ENCODE assay signal across 9 cellular contexts in the genomic region with DNA sequence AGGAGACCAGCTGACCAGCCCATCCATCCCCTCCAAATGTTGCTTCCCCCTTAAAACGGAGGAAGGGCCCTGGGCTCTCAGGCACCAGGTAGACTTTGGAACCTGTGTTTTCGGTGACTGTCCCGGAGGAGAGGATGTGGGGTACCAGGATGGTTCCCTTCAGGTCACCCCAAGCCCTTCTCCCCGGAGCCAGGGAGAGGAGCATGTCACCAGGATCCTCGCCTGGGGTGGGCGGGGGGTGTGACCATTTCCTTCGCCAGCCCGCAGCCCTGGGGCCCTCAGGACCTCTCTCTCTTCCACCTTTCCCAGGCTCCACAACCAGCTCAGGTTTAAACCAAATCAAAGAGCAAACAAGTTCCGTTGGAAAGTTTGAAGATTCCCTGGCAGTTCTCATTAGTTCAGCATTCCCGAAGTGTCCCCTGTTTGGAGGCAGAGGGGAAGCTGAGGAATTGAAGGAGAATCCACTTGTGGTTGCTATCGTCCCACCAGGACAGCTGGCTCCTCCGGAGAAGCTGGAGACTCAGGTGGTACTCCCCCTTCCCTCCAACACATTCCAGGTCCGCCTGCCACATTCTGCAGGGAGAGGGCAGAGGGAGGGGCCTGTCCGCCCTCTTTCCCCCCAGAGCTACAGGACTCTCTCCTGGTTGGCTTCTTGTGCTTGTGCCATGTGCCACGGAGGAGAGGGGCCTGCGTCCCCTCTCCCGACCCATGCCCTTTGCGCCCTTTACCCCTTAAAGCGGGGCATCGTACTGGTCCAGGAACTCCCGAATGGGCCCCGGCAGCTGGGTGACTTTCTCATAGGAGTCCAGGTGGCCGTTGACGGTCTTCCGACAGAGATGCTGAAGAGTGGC. TPM values are rescaled to one million over a fixed set of nuclear protein-coding genes. Genes with fewer than 3 reads are reported as not detected.
DNase-seq lines count a peak whose midpoint lies in the region; ATAC-seq and TF ChIP-seq lines count a peak whose summit lies in the region.
"Had no signal": no experiment of that assay in that cellular context is flagged by ENCODE, and none has a peak within 500 bp of the region (broad histone marks: within the 10 kb centered on the region; RNA-seq: fewer than 3 reads in every experiment).

No MANE protein-coding gene starts in this region.

- no peaks in the 10 kb centered on the region for H3K9me3 Mint-ChIP-seq in activated CD4-positive, alpha-beta T cell treated with anti-CD3 and anti-CD28 coated beads for 36 hours (ENCODE audit: low read depth)

- H3K4me2 ChIP-seq in mesenchymal stem cell (ENCODE audit: low read length, poor library complexity, severe bottlenecking) = peak overlapping the region; percentile 76

- DNase-seq in activated CD4-positive, alpha-beta T cell treated with anti-CD3 and anti-CD28 coated beads for 36 hours = peak; percentile 50
- no peak for DNase-seq in activated CD4-positive, alpha-beta T cell treated with anti-CD3 and anti-CD28 coated beads, Interleukin-2, amount 50 U/mL, for 4 hours
- DNase-seq in brain microvascular endothelial cell (no peak), mesenchymal stem cell (peak; percentile 44), thyroid gland (no peak), foreskin keratinocyte (no peak), NCI-H187 (lab: John Stamatoyannopoulos, UW) (no peak)

- peak overlapping the region in 1 of 2 experiments; percentile 34 for H3K4ac ChIP-seq in mesenchymal stem cell (ENCODE audit: low read depth in 1 of 2, low read length in 2 of 2)

- no peak overlapping the region for H3K23ac ChIP-seq in mesenchymal stem cell (ENCODE audit: low read length in 2 of 2)

- H3K9ac ChIP-seq in mesenchymal stem cell (ENCODE audit: low read length) = peak overlapping the region; percentile 97

- no peak for TF ChIP-seq POLR2A in thyroid gland (IDR thresholded peaks at IDR 0.05)

- H3K4me3 ChIP-seq in brain microvascular endothelial cell (ENCODE audit: low read depth, low read length) (peak overlapping the region; percentile 86), mesenchymal stem cell (ENCODE audit: insufficient read depth in 1 of 2, low read depth in 1 of 2, low read length in 2 of 2) (peak overlapping the region; percentile 86 to 98), thyroid gland (replicated peaks in 1 of 3) (peak overlapping the region in 2 of 3 donors; percentile 4 to 94)

- no peak overlapping the region for H3K27ac ChIP-seq in brain microvascular endothelial cell
- H3K27ac ChIP-seq in mesenchymal stem cell (ENCODE audit: low read length, poor library complexity, severe bottlenecking) = peak overlapping the region; percentile 50
- peak overlapping the region in 2 of 3 donors; percentile 85 to 94 for H3K27ac ChIP-seq in thyroid gland
- H3K27ac ChIP-seq in foreskin keratinocyte = no peak overlapping the region
- H3K27ac ChIP-seq: C4-2B had no signal

- peaks cover 49% of the 10 kb centered on the region for H3K4me1 Mint-ChIP-seq in activated CD4-positive, alpha-beta T cell treated with anti-CD3 and anti-CD28 coated beads for 36 hours

- no peak overlapping the region for H2BK120ac ChIP-seq in mesenchymal stem cell (ENCODE audit: low read depth, low read length)

- H3K27ac Mint-ChIP-seq in activated CD4-positive, alpha-beta T cell treated with anti-CD3 and anti-CD28 coated beads for 36 hours = peak overlapping the region; percentile 90

- H3K18ac ChIP-seq in mesenchymal stem cell (ENCODE audit: low read depth in 1 of 2, low read length in 2 of 2) = peak overlapping the region; percentile 59 to 92

- H2BK12ac ChIP-seq in mesenchymal stem cell (ENCODE audit: low read length in 2 of 2) = peak overlapping the region in 1 of 2 experiments; percentile 23

- peaks cover 3% of the 10 kb centered on the region for H3K27me3 Mint-ChIP-seq in activated CD4-positive, alpha-beta T cell treated with anti-CD3 and anti-CD28 coated beads for 36 hours

- CTCF ChIA-PET in activated CD4-positive, alpha-beta T cell treated with anti-CD3 and anti-CD28 coated beads for 36 hours (lab: Charles Lee) = interaction anchor here (0.6 to 1.4 kb wide), 2 partner anchors 17 to 106 kb away, joined by 3 to 4 read pairs; no protein-coding TSS in a partner anchor

- H3K4me3 Mint-ChIP-seq in activated CD4-positive, alpha-beta T cell treated with anti-CD3 and anti-CD28 coated beads for 36 hours = peak overlapping the region; percentile 93

- in situ Hi-C loops in brain microvascular endothelial cell (cut with HindIII; ENCODE audit: low pct_ligation_motif_present, low sequenced_read_pairs) = no loop called here

- peaks cover 57% of the 10 kb centered on the region for H3K4me1 ChIP-seq in mesenchymal stem cell (ENCODE audit: control insufficient read depth, insufficient read depth, low read depth, low read length)
- peaks cover 13 to 68% of the 10 kb centered on the region in 2 donors for H3K4me1 ChIP-seq in thyroid gland
- peaks cover 17% of the 10 kb centered on the region for H3K4me1 ChIP-seq in foreskin keratinocyte

- intact Hi-C loops in activated CD4-positive, alpha-beta T cell treated with anti-CD3 and anti-CD28 coated beads for 36 hours (cut with DNase I, micrococcal nuclease) = loop anchor here (2.0 to 5.0 kb wide), 5 partner anchors 43 to 417 kb away; no protein-coding TSS in a partner anchor
- intact Hi-C loops in thyroid gland (cut with DNase I) = no loop called here

- no peak overlapping the region for H2AK5ac ChIP-seq in mesenchymal stem cell (ENCODE audit: low read length, severe bottlenecking)

- H3K14ac ChIP-seq in mesenchymal stem cell (ENCODE audit: low read length in 2 of 2) = peak overlapping the region in 1 of 2 experiments; percentile 85

- H4K8ac ChIP-seq in mesenchymal stem cell (ENCODE audit: low read length) = no peak overlapping the region

- no peaks in the 10 kb centered on the region for H3K27me3 ChIP-seq in brain microvascular endothelial cell (replicated peaks)
- no peaks in the 10 kb centered on the region for H3K27me3 ChIP-seq in mesenchymal stem cell (ENCODE audit: control insufficient read depth in 1 of 2, insufficient read depth in 1 of 2, low read length in 2 of 2)
- H3K27me3 ChIP-seq in thyroid gland = no peaks in the 10 kb centered on the region
- H3K27me3 ChIP-seq in foreskin keratinocyte = peaks cover 9% of the 10 kb centered on the region

- no peaks in the 10 kb centered on the region for H3K79me1 ChIP-seq in mesenchymal stem cell (replicated peaks; ENCODE audit: low read length, poor library complexity, severe bottlenecking)

- POLR2A ChIA-PET in activated CD4-positive, alpha-beta T cell treated with anti-CD3 and anti-CD28 coated beads for 36 hours (lab: Charles Lee) = interaction anchor here (1.0 to 3.9 kb wide), 2 partner anchors 14 to 25 kb away, joined by 8 to 64 read pairs; no protein-coding TSS in a partner anchor

- H3K9me3 ChIP-seq in mesenchymal stem cell (ENCODE audit: control insufficient read depth, low read length) = no peaks in the 10 kb centered on the region
- no peaks in the 10 kb centered on the region for H3K9me3 ChIP-seq in thyroid gland

- WGBS in mesenchymal stem cell = 57% methylated on average over 25 of the region's 25 CpGs
- WGBS in thyroid gland, 2 donors = 84 to 92% methylated on average over 22 to 25 of the region's 25 CpGs

- H3K36me3 ChIP-seq in brain microvascular endothelial cell (replicated peaks) (peaks cover 13% of the 10 kb centered on the region), mesenchymal stem cell (ENCODE audit: control insufficient read depth in 1 of 2, insufficient read depth in 2 of 2, low read depth in 1 of 2, low read length in 2 of 2) (peaks cover 32 to 38% of the 10 kb centered on the region in 2 experiments), thyroid gland (peaks cover 0 to 13% of the 10 kb centered on the region in 2 donors)

- H3K36me3 Mint-ChIP-seq in activated CD4-positive, alpha-beta T cell treated with anti-CD3 and anti-CD28 coated beads for 36 hours (ENCODE audit: low read depth) = peaks cover 55% of the 10 kb centered on the region

- no peak for TF ChIP-seq CTCF in brain microvascular endothelial cell (IDR thresholded peaks at IDR 0.05; ENCODE audit: low read depth, low read length, missing control alignments)
- no peak for TF ChIP-seq CTCF in thyroid gland (IDR thresholded peaks at IDR 0.05)
- no peak for TF ChIP-seq CTCF in foreskin keratinocyte (conservative IDR thresholded peaks at IDR 0.05)

- no peak for ATAC-seq in activated CD4-positive, alpha-beta T cell treated with anti-CD3 and anti-CD28 coated beads for 36 hours
- ATAC-seq in HG03135 (IDR thresholded peaks at IDR 0.05; ENCODE audit: unreplicated experiment) (no peak), foreskin keratinocyte (no peak)

- peak overlapping the region; percentile 30 for H2BK15ac ChIP-seq in mesenchymal stem cell (ENCODE audit: low read depth, poor library complexity, severe bottlenecking)

- H4K91ac ChIP-seq in mesenchymal stem cell (ENCODE audit: low read length) = no peak overlapping the region

- H2BK5ac ChIP-seq in mesenchymal stem cell (ENCODE audit: low read depth, low read length, poor library complexity, severe bottlenecking) = no peak overlapping the region

- H2AFZ ChIP-seq in mesenchymal stem cell (ENCODE audit: low read depth, low read length) = no peak overlapping the region

RNA-seq across cellular contexts. Expression of gene SOCS3, which starts 2.0 kb away (rescaled TPM):
- 100 to 1,000 TPM; 150 to 162 TPM for total RNA-seq in activated CD4-positive, alpha-beta T cell treated with anti-CD3 and anti-CD28 coated beads for 36 hours
- 64.5 TPM for polyA plus RNA-seq in mesenchymal stem cell (2013, experiment 1 of 2)
- polyA plus RNA-seq in mesenchymal stem cell (2013, experiment 2 of 2) = 62.3 TPM
- total RNA-seq in thyroid gland = 100 to 1,000 TPM in 1 of 4 donors, 10 to 100 TPM in 2, 1 to 10 TPM in 1; 9.2 to 110 (median 33.3) TPM
- 3.7 and 3.9 TPM in 2 replicates for total RNA-seq in foreskin keratinocyte
- polyA plus RNA-seq in foreskin keratinocyte = 1.7 and 2.4 TPM in 2 replicates

RNA-seq across cellular contexts. Expression of gene PGS1, which starts 20.5 kb away (rescaled TPM):
- 10 to 100 TPM; 73.3 to 75.0 TPM for total RNA-seq in activated CD4-positive, alpha-beta T cell treated with anti-CD3 and anti-CD28 coated beads for 36 hours
- polyA plus RNA-seq in mesenchymal stem cell (2013, experiment 1 of 2) = 21.8 TPM
- polyA plus RNA-seq in mesenchymal stem cell (2013, experiment 2 of 2) = 22.1 TPM
- total RNA-seq in thyroid gland (10 to 100 TPM; 41.2 to 87.2 (median 69.1) TPM), foreskin keratinocyte (14.8 and 14.9 TPM in 2 replicates)
- 12.3 and 14.3 TPM in 2 replicates for polyA plus RNA-seq in foreskin keratinocyte

Comparison
In these comparisons a context has a peak if more than half of its experiments do, and no peak if none do; other contexts are left out.
1. DNase-seq: peak in activated CD4-positive, alpha-beta T cell treated with anti-CD3 and anti-CD28 coated beads for 36 hours (single experiment) and mesenchymal stem cell (single experiment); none in activated CD4-positive, alpha-beta T cell treated with anti-CD3 and anti-CD28 coated beads, Interleukin-2, amount 50 U/mL, for 4 hours (0 of 2), brain microvascular endothelial cell (single experiment), thyroid gland (0 of 2), foreskin keratinocyte (0 of 2) and NCI-H187 (0 of 2).
2. H3K27ac ChIP-seq: peak in mesenchymal stem cell (single experiment) and thyroid gland (2 of 3); none in brain microvascular endothelial cell (single experiment) and foreskin keratinocyte (single experiment).
3. Peak in every context shown above with its lines, with median percentiles within 50 percentile points of each other: H3K4me3 ChIP-seq.